Comparison of ENCODE assay signal across 31 cellular contexts in the genomic region with DNA sequence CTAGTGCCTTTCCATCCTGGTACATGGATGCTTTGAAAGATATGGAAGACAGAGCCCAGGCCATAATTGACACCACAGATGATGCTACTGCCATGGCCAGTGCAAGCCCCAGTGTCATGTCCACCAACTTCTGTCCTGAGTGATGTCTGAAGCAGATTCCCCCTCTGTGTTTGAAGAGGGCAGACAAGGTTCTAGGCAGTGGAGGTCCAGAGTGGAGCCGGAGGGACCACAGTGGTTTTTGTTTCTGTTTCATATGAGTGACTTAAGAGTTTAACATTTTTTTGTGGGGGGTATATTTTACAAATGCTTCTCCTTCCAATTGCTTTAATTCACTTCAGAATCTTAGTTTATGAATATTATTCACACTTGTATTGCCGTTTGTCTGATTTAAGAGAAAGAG.
"Had no signal": no experiment of that assay in that cellular context is flagged by ENCODE, and none has a peak within 500 bp of the region (broad histone marks: within the 10 kb centered on the region; RNA-seq: fewer than 3 reads in every experiment).

No MANE protein-coding gene starts in this region.

- ATAC-seq: activated naive CD4-positive, alpha-beta T cell treated with anti-CD3 and anti-CD28 coated beads, Interleukin-2, amount 50 U/mL, for 72 hours; activated naive CD8-positive, alpha-beta T cell treated with anti-CD3 and anti-CD28 coated beads, Interleukin-2, amount 50 U/mL, for 24 hours; activated T-cell treated with anti-CD3 and anti-CD28 coated beads, Interleukin-2, amount 50 U/mL, for 4 hours; activated T-cell treated with anti-CD3 and anti-CD28 coated beads, Interleukin-2, amount 50 U/mL, for 72 hours; activated T-helper 17 cell treated with anti-CD3 and anti-CD28 coated beads, Interleukin-2, amount 50 U/mL, for 72 hours; body of pancreas had no signal

- H3K36me3 ChIP-seq: adrenal gland, ascending aorta, brain microvascular endothelial cell, breast epithelium, cardiac muscle cell had no signal

- H3K27me3 ChIP-seq: adrenal gland, ascending aorta, body of pancreas, brain microvascular endothelial cell, cardiac muscle cell had no signal

- H3K9me3 ChIP-seq: adrenal gland, ascending aorta, body of pancreas, breast epithelium had no signal

- H3K4me3 ChIP-seq: adrenal gland, ascending aorta, body of pancreas, breast epithelium, cardiac muscle cell had no signal

- H3K4me1 ChIP-seq: adrenal gland, ascending aorta, body of pancreas, breast epithelium had no signal

- DNase-seq: activated effector memory CD4-positive, alpha-beta T cell treated with anti-CD3 and anti-CD28 coated beads, Interleukin-2, amount 50 U/mL, for 16 hours; activated effector memory CD4-positive, alpha-beta T cell treated with Interleukin-2 at 50 U/mL for 16 hours; activated gamma-delta T cell; activated gamma-delta T cell treated with Interleukin-2 at 50 U/mL for 16 hours; activated naive CD4-positive, alpha-beta T cell; activated naive CD4-positive, alpha-beta T cell treated with anti-CD3 and anti-CD28 coated beads for 36 hours; activated naive CD4-positive, alpha-beta T cell treated with anti-CD3 and anti-CD28 coated beads, Interleukin-2, amount 10 ng/mL, durations not matched to agents 7 days and 5 days; activated naive CD4-positive, alpha-beta T cell treated with anti-CD3 and anti-CD28 coated beads, Interleukin-2, amount 50 U/mL, for 16 hours; activated naive CD4-positive, alpha-beta T cell treated with Interleukin-2 at 50 U/mL for 16 hours; activated naive CD8-positive, alpha-beta T cell treated with anti-CD3 and anti-CD28 coated beads for 36 hours; activated naive CD8-positive, alpha-beta T cell treated with anti-CD3 and anti-CD28 coated beads, Interleukin-2, amount 10 ng/mL, durations not matched to agents 7 days and 5 days; activated naive CD8-positive, alpha-beta T cell treated with anti-CD3 and anti-CD28 coated beads, Interleukin-2, amount 50 U/mL, for 24 hours; activated T-cell treated with anti-CD3 and anti-CD28 coated beads, Interleukin-2, amount 50 U/mL, for 24 hours; activated T-cell treated with anti-CD3 and anti-CD28 coated beads, Interleukin-2, amount 50 U/mL, for 4 hours; activated T-cell treated with anti-CD3 and anti-CD28 coated beads, Interleukin-2, amount 50 U/mL, for 48 hours; activated T-cell treated with anti-CD3 and anti-CD28 coated beads, Interleukin-2, amount 50 U/mL, for 72 hours; adrenal gland; amniotic stem cell; amygdala; anterior cingulate cortex; aorta; body of pancreas; brain microvascular endothelial cell; caudate nucleus; central memory CD4-positive, alpha-beta T cell; cerebellar nuclear complex had no signal

- H3K27ac ChIP-seq: adrenal gland, ascending aorta, body of pancreas, brain microvascular endothelial cell, breast epithelium, cardiac muscle cell had no signal
